12 cellular contexts compared by ENCODE assay signal in genomic region chr9:34995288-34996060, GRCh38. TPM values are rescaled to one million over a fixed set of nuclear protein-coding genes. Genes with fewer than 3 reads are reported as not detected.
DNase-seq lines count a peak whose midpoint lies in the region; ATAC-seq and TF ChIP-seq lines count a peak whose summit lies in the region.
"Had no signal": no experiment of that assay in that cellular context is flagged by ENCODE, and none has a peak within 500 bp of the region (broad histone marks: within the 10 kb centered on the region; RNA-seq: fewer than 3 reads in every experiment).

No MANE protein-coding gene starts in this region.

- peaks cover 53% of the 10 kb centered on the region for H3K4me1 Mint-ChIP-seq in activated CD8-positive, alpha-beta T cell treated with anti-CD3 and anti-CD28 coated beads for 36 hours (ENCODE audit: low read depth)

- TF ChIP-seq CTCF in AG09309 (IDR thresholded peaks at IDR 0.05; ENCODE audit: control insufficient read depth, insufficient read depth, low read depth, low read length, missing control alignments) (no peak), esophagus squamous epithelium (IDR thresholded peaks at IDR 0.05) (no peak)
- no peak for TF ChIP-seq CTCF in activated CD8-positive, alpha-beta T cell treated with anti-CD3 and anti-CD28 coated beads for 36 hours (IDR thresholded peaks at IDR 0.05)

- H3K4me1 ChIP-seq in esophagus squamous epithelium (peaks cover 39 to 75% (median 62%) of the 10 kb centered on the region in 3 donors), muscle layer of duodenum (ENCODE audit: control insufficient read depth in 1 of 2, insufficient read depth in 2 of 2, low read length in 2 of 2) (peaks cover 37 to 62% of the 10 kb centered on the region in 2 donors)

- peaks cover 31% of the 10 kb centered on the region for H3K36me3 Mint-ChIP-seq in activated CD8-positive, alpha-beta T cell treated with anti-CD3 and anti-CD28 coated beads for 36 hours (ENCODE audit: low read depth)

- no peak overlapping the region for H3K27ac Mint-ChIP-seq in activated CD8-positive, alpha-beta T cell treated with anti-CD3 and anti-CD28 coated beads for 36 hours

- no peak overlapping the region for H3K4me3 Mint-ChIP-seq in activated CD8-positive, alpha-beta T cell treated with anti-CD3 and anti-CD28 coated beads for 36 hours

- 35 to 36% methylated on average over 7 of the region's 7 CpGs for WGBS in esophagus squamous epithelium, 2 donors

- POLR2A ChIA-PET in activated CD8-positive, alpha-beta T cell treated with anti-CD3 and anti-CD28 coated beads for 36 hours (lab: Charles Lee): interaction anchor here (0.6 to 1.0 kb wide), 2 partner anchors 15 to 869 kb away, joined by 3 read pairs; no protein-coding TSS in a partner anchor

- no peaks in the 10 kb centered on the region for H3K27me3 Mint-ChIP-seq in activated CD8-positive, alpha-beta T cell treated with anti-CD3 and anti-CD28 coated beads for 36 hours

- ATAC-seq in activated CD8-positive, alpha-beta T cell treated with anti-CD3 and anti-CD28 coated beads for 36 hours: no peak

- CTCF ChIA-PET in activated CD8-positive, alpha-beta T cell treated with anti-CD3 and anti-CD28 coated beads for 36 hours (lab: Charles Lee): interaction anchor here (1.0 to 2.2 kb wide), 9 partner anchors 11 to 483 kb away, joined by 3 to 22 read pairs (median 4); partner anchors contain the start of gene PIGO

- H3K9me3 ChIP-seq in esophagus squamous epithelium (no peaks in the 10 kb centered on the region), muscle layer of duodenum (ENCODE audit: control insufficient read depth in 1 of 2, low read length in 2 of 2) (no peaks in the 10 kb centered on the region)

- H3K27me3 ChIP-seq in esophagus squamous epithelium: no peaks in the 10 kb centered on the region
- no peaks in the 10 kb centered on the region for H3K27me3 ChIP-seq in muscle layer of duodenum (ENCODE audit: low read depth, low read length)

- H3K27ac ChIP-seq in esophagus squamous epithelium (peak overlapping the region; percentile 89 to 97 (median 96)), muscle layer of duodenum (ENCODE audit: low read length) (peak overlapping the region; percentile 99)
- H3K27ac ChIP-seq: C4-2B had no signal

- peak; percentile 67 for DNase-seq in AG09309 (ENCODE audit: low read depth)
- DNase-seq in OCI-M1 (lab: John Stamatoyannopoulos, UW): peak; percentile 54
- no peak for DNase-seq in esophagus squamous epithelium (lab: John Stamatoyannopoulos, UW)
- no peak for DNase-seq in NCI-H1417 (lab: John Stamatoyannopoulos, UW)
- no peak for DNase-seq in activated CD8-positive, alpha-beta T cell treated with anti-CD3 and anti-CD28 coated beads for 36 hours
- no peak for DNase-seq in NCI-H1417 treated with DMSO at 0.1 percent for 48 hours (lab: John Stamatoyannopoulos, UW)
- no peak for DNase-seq in stimulated activated CD4-positive, alpha-beta T cell treated with anti-CD3 and anti-CD28 coated beads, Interleukin-4, amount 100 ng/mL, for 1 hour
- DNase-seq: activated naive CD4-positive, alpha-beta T cell; NCI-H510A; T-helper 2 cell had no signal

- no peak overlapping the region for H3K4me3 ChIP-seq in AG09309 (ENCODE audit: control insufficient read depth, low read depth, low read length)
- no peak overlapping the region for H3K4me3 ChIP-seq in esophagus squamous epithelium
- H3K4me3 ChIP-seq in muscle layer of duodenum (ENCODE audit: low read depth in 1 of 2, low read length in 2 of 2): peak overlapping the region in 1 of 2 donors; percentile 49

- TF ChIP-seq POLR2A in esophagus squamous epithelium (IDR thresholded peaks at IDR 0.05): no peak

- H3K36me3 ChIP-seq in esophagus squamous epithelium: peaks cover 0 to 25% (median 12%) of the 10 kb centered on the region in 3 donors
- H3K36me3 ChIP-seq in muscle layer of duodenum (ENCODE audit: control insufficient read depth in 1 of 2, insufficient read depth in 2 of 2, low read length in 2 of 2): peaks cover 26% of the 10 kb centered on the region in 2 donors

- intact Hi-C loops in esophagus squamous epithelium (cut with DNase I): loop anchor here (10.0 kb wide), 1 partner anchor 79 kb away; the partner anchor contains the start of genes FANCG and VCP
- intact Hi-C loops in activated CD8-positive, alpha-beta T cell treated with anti-CD3 and anti-CD28 coated beads for 36 hours (cut with micrococcal nuclease): no loop called here

- H3K9me3 Mint-ChIP-seq in activated CD8-positive, alpha-beta T cell treated with anti-CD3 and anti-CD28 coated beads for 36 hours: no peaks in the 10 kb centered on the region

RNA-seq across cellular contexts. Expression of gene DNAJB5, which starts 5.9 kb away (rescaled TPM):
- total RNA-seq in esophagus squamous epithelium: 10 to 100 TPM in 1 of 4 donors, 1 to 10 TPM in 3; 3.5 to 16.6 (median 6.5) TPM
- total RNA-seq in activated CD8-positive, alpha-beta T cell treated with anti-CD3 and anti-CD28 coated beads for 36 hours: 10 to 100 TPM; 14.6 to 16.4 TPM

RNA-seq across cellular contexts. Expression of gene PHF24, which starts 37.4 kb away (rescaled TPM):
- under 1 TPM in 3 of 4 donors, not detected in 1; 0.09 to 0.57 (median 0.44) TPM for total RNA-seq in esophagus squamous epithelium
- under 1 TPM in 1 of 2 experiments, not detected in 1; 0.11 TPM for total RNA-seq in activated CD8-positive, alpha-beta T cell treated with anti-CD3 and anti-CD28 coated beads for 36 hours

Comparison
In these comparisons a context has a peak if more than half of its experiments do, and no peak if none do; other contexts are left out.
1. DNase-seq: peak in AG09309 (single experiment) and OCI-M1 (single experiment); none in esophagus squamous epithelium (single experiment), NCI-H1417 (0 of 3), activated CD8-positive, alpha-beta T cell treated with anti-CD3 and anti-CD28 coated beads for 36 hours (single experiment), NCI-H1417 treated with DMSO at 0.1 percent for 48 hours (single experiment) and stimulated activated CD4-positive, alpha-beta T cell treated with anti-CD3 and anti-CD28 coated beads, Interleukin-4, amount 100 ng/mL, for 1 hour (single experiment).